ENCODE assay signal across 16 cellular contexts in genomic region chr9:79591463-79591862, GRCh38.
"Had no signal": no experiment of that assay in that cellular context is flagged by ENCODE, and none has a peak within 500 bp of the region (broad histone marks: within the 10 kb centered on the region; RNA-seq: fewer than 3 reads in every experiment).

No MANE protein-coding gene starts in this region.

- H3K4me3 ChIP-seq: gastrocnemius medialis, lung, uterus had no signal

- H3K4me1 ChIP-seq: uterus had no signal

- H3K9me3 ChIP-seq: gastrocnemius medialis, uterus had no signal

- H3K9me3 Mint-ChIP-seq: activated CD4-positive, alpha-beta T cell treated with anti-CD3 and anti-CD28 coated beads, Interleukin-2, amount 10 ng/mL, durations not matched to agents 7 days and 5 days; activated naive CD4-positive, alpha-beta T cell treated with anti-CD3 and anti-CD28 coated beads, Interleukin-2, amount 10 ng/mL, durations not matched to agents 7 days and 5 days; activated T-cell treated with anti-CD3 and anti-CD28 coated beads, Interleukin-2, amount 50 U/mL, for 24 hours; activated T-helper 2 cell treated with anti-CD3 and anti-CD28 coated beads, Interferon-gamma antibody, Interleukin-2, Interleukin-4, amounts not matched to agents 10 μg/mL and 5 μg/mL and 100 μg/mL, durations not matched to agents 14 hours and 24 hours and 36 hours had no signal

- H3K27me3 ChIP-seq: gastrocnemius medialis, uterus had no signal

- H3K4me3 Mint-ChIP-seq: activated CD4-positive, alpha-beta T cell treated with anti-CD3 and anti-CD28 coated beads, Interleukin-2, amount 10 ng/mL, durations not matched to agents 7 days and 5 days; activated CD8-positive, alpha-beta T cell treated with anti-CD3 and anti-CD28 coated beads, Interleukin-2, amount 10 ng/mL, durations not matched to agents 7 days and 5 days; activated naive CD4-positive, alpha-beta T cell treated with anti-CD3 and anti-CD28 coated beads, Interleukin-2, amount 10 ng/mL, durations not matched to agents 7 days and 5 days; activated T-cell treated with anti-CD3 and anti-CD28 coated beads, Interleukin-2, amount 50 U/mL, for 24 hours had no signal

- H3K27me3 Mint-ChIP-seq: activated T-cell treated with anti-CD3 and anti-CD28 coated beads, Interleukin-2, amount 50 U/mL, for 24 hours; stimulated activated naive B cell treated with anti-CD40 and anti-IgM and Interleukin-4, amounts not matched to agents 10 μg/mL and 1 μg/mL and 100 μg/mL, for 72 hours had no signal

- H3K36me3 ChIP-seq: gastrocnemius medialis, uterus had no signal

- H3K27ac Mint-ChIP-seq: activated CD4-positive, alpha-beta T cell treated with anti-CD3 and anti-CD28 coated beads, Interleukin-2, amount 10 ng/mL, durations not matched to agents 7 days and 5 days; activated CD8-positive, alpha-beta T cell treated with anti-CD3 and anti-CD28 coated beads, Interleukin-2, amount 10 ng/mL, durations not matched to agents 7 days and 5 days; activated naive CD4-positive, alpha-beta T cell treated with anti-CD3 and anti-CD28 coated beads, Interleukin-2, amount 10 ng/mL, durations not matched to agents 7 days and 5 days; activated T-cell treated with anti-CD3 and anti-CD28 coated beads, Interleukin-2, amount 50 U/mL, for 24 hours; activated T-helper 2 cell treated with anti-CD3 and anti-CD28 coated beads, Interferon-gamma antibody, Interleukin-2, Interleukin-4, amounts not matched to agents 10 μg/mL and 5 μg/mL and 100 μg/mL, durations not matched to agents 14 hours and 24 hours and 36 hours had no signal

- DNase-seq: activated CD4-positive, alpha-beta T cell treated with anti-CD3 and anti-CD28 coated beads, Interleukin-2, amount 10 ng/mL, durations not matched to agents 7 days and 5 days; activated CD8-positive, alpha-beta T cell treated with anti-CD3 and anti-CD28 coated beads, Interleukin-2, amount 10 ng/mL, durations not matched to agents 7 days and 5 days; activated naive CD4-positive, alpha-beta T cell treated with anti-CD3 and anti-CD28 coated beads, Interleukin-2, amount 10 ng/mL, durations not matched to agents 7 days and 5 days; activated T-cell treated with anti-CD3 and anti-CD28 coated beads, Interleukin-2, amount 50 U/mL, for 24 hours; effector CD8-positive, alpha-beta T cell; gastrocnemius medialis; head of caudate nucleus; retina; stimulated activated naive B cell treated with anti-CD40 and anti-IgM and Interleukin-4, amounts not matched to agents 10 μg/mL and 1 μg/mL and 100 μg/mL, for 72 hours; T-helper 9 cell; uterus had no signal

- ATAC-seq: activated CD4-positive, CD25-positive, alpha-beta regulatory T cell treated with anti-CD3 and anti-CD28 coated beads, Interleukin-2, amount 50 U/mL, for 24 hours; activated CD8-positive, alpha-beta T cell treated with anti-CD3 and anti-CD28 coated beads, Interleukin-2, amount 10 ng/mL, durations not matched to agents 7 days and 5 days; esophagus mucosa; gastrocnemius medialis; stimulated activated naive B cell treated with anti-CD40 and anti-IgM and Interleukin-4, amounts not matched to agents 10 μg/mL and 1 μg/mL and 100 μg/mL, for 72 hours had no signal

- H3K27ac ChIP-seq: gastrocnemius medialis, uterus had no signal

- FAIRE-seq: keratinocyte had no signal
